ENCODE assay signal across 23 cellular contexts in genomic region chr11:100875521-100875869, GRCh38.
"Had no signal": no experiment of that assay in that cellular context is flagged by ENCODE, and none has a peak within 500 bp of the region (broad histone marks: within the 10 kb centered on the region; RNA-seq: fewer than 3 reads in every experiment).

No MANE protein-coding gene starts in this region.

- H3K27ac Mint-ChIP-seq: activated CD4-positive, alpha-beta T cell treated with anti-CD3 and anti-CD28 coated beads, Interleukin-2, amount 10 ng/mL, durations not matched to agents 24 days and 14 days; activated CD8-positive, alpha-beta T cell treated with anti-CD3 and anti-CD28 coated beads, Interleukin-2, amount 10 ng/mL, durations not matched to agents 7 days and 5 days; activated naive CD4-positive, alpha-beta T cell treated with anti-CD3 and anti-CD28 coated beads, Interleukin-2, amount 50 U/mL, for 72 hours; activated T-cell treated with anti-CD3 and anti-CD28 coated beads, Interleukin-2, amount 50 U/mL, for 72 hours; naive thymus-derived CD4-positive, alpha-beta T cell; progenitor cell of endocrine pancreas had no signal

- H3K4me1 ChIP-seq: right atrium auricular region had no signal

- H3K36me3 Mint-ChIP-seq: activated naive CD4-positive, alpha-beta T cell treated with anti-CD3 and anti-CD28 coated beads, Interleukin-2, amount 50 U/mL, for 72 hours; brain; naive thymus-derived CD4-positive, alpha-beta T cell had no signal

- H3K4me3 ChIP-seq: mucosa of descending colon, right atrium auricular region, skin epidermis, transverse colon had no signal

- H3K9me3 ChIP-seq: mucosa of descending colon, right atrium auricular region, transverse colon had no signal

- ATAC-seq: activated CD8-positive, alpha-beta T cell treated with anti-CD3 and anti-CD28 coated beads, Interleukin-2, amount 10 ng/mL, durations not matched to agents 7 days and 5 days; activated naive CD4-positive, alpha-beta T cell treated with anti-CD3 and anti-CD28 coated beads, Interleukin-2, amount 50 U/mL, for 72 hours; activated T-cell treated with anti-CD3 and anti-CD28 coated beads, Interleukin-2, amount 50 U/mL, for 72 hours; left lobe of liver; mucosa of descending colon; naive thymus-derived CD4-positive, alpha-beta T cell had no signal

- H3K9me3 Mint-ChIP-seq: activated CD4-positive, alpha-beta T cell treated with anti-CD3 and anti-CD28 coated beads, Interleukin-2, amount 10 ng/mL, durations not matched to agents 24 days and 14 days; brain had no signal

- H3K4me1 Mint-ChIP-seq: activated CD4-positive, alpha-beta T cell treated with anti-CD3 and anti-CD28 coated beads, Interleukin-2, amount 10 ng/mL, durations not matched to agents 24 days and 14 days had no signal

- H3K4me3 Mint-ChIP-seq: activated CD4-positive, alpha-beta T cell treated with anti-CD3 and anti-CD28 coated beads, Interleukin-2, amount 10 ng/mL, durations not matched to agents 24 days and 14 days; activated CD8-positive, alpha-beta T cell treated with anti-CD3 and anti-CD28 coated beads, Interleukin-2, amount 10 ng/mL, durations not matched to agents 7 days and 5 days; activated T-cell treated with anti-CD3 and anti-CD28 coated beads, Interleukin-2, amount 50 U/mL, for 72 hours; brain; naive thymus-derived CD4-positive, alpha-beta T cell had no signal

- H3K27me3 ChIP-seq: right atrium auricular region, transverse colon had no signal

- DNase-seq: activated CD4-positive, alpha-beta T cell treated with anti-CD3 and anti-CD28 coated beads, Interleukin-2, amount 10 ng/mL, durations not matched to agents 24 days and 14 days; activated CD4-positive, CD25-positive, alpha-beta regulatory T cell; activated CD8-positive, alpha-beta memory T cell treated with anti-CD3 and anti-CD28 coated beads, Interleukin-2, amount 50 U/mL, for 4 hours; activated CD8-positive, alpha-beta T cell treated with anti-CD3 and anti-CD28 coated beads, Interleukin-2, amount 10 ng/mL, durations not matched to agents 7 days and 5 days; activated gamma-delta T cell; activated T-cell treated with anti-CD3 and anti-CD28 coated beads, Interleukin-2, amount 50 U/mL, for 72 hours; cerebellar nuclear complex; effector CD8-positive, alpha-beta T cell; head of caudate nucleus; mucosa of descending colon; naive thymus-derived CD4-positive, alpha-beta T cell; stimulated activated CD4-positive, alpha-beta T cell treated with anti-CD3 and anti-CD28 coated beads, Interleukin-4, amount 100 ng/mL, for 4 hours; stimulated activated CD8-positive, alpha-beta memory T cell treated with anti-CD3 and anti-CD28 coated beads, Interleukin-4, amount 100 ng/mL, for 48 hours; stimulated activated naive CD4-positive, alpha-beta T cell treated with Interleukin-2 at 50 U/mL for 16 hours; substantia nigra; T-helper 2 cell; transverse colon had no signal

- H3K27me3 Mint-ChIP-seq: activated CD4-positive, alpha-beta T cell treated with anti-CD3 and anti-CD28 coated beads, Interleukin-2, amount 10 ng/mL, durations not matched to agents 24 days and 14 days; naive thymus-derived CD4-positive, alpha-beta T cell; progenitor cell of endocrine pancreas had no signal

- H3K36me3 ChIP-seq: right atrium auricular region, transverse colon had no signal
